In the genomic region with DNA sequence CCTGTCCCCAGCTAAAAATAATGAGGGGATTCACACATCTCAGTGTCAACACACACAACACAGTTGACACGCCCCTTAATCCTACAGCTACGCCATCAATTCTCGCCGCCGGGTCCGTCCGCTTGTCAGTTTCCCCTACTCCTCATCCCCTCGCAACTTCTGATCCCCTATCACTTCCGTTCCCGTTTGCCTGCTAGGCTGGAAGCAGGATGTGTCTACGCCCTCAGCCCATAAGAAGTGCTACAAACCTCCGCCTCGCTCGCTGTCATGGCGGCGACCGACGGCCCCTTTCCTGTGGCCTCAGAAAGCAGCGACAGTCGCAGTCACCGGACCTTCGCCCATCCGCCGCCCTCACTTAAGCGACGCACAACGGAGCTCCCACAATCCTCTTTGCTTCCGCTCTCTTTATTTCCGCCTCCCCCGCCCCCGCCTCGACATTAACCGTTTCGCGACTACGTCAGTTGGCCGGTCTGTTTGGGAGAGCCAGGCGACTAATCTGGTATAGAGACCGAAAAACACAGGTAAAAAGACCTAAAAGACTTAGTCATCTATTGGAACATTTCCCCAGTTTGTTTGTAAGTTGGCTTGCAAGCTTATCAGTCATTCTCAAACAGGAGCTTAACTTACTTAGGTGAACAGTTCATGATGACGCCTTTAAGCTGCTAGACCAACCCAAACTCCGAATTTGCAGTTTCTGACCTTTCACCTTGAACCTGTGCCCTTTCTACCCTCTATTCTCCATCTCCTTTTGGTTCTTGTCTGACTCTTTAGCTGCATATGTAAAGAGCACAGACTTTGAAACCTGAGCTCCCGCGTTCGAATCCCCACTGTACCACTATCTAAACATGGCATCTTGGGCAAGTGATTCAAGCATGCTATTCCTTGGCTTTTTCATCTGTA, we compare ENCODE assay signal across 1 cellular context.
A peak's percentile ranks its signal among the peaks of the same experiment; 100 is the strongest.
TF ChIP-seq lines count a peak whose summit lies in the region.

A gene with protein sequence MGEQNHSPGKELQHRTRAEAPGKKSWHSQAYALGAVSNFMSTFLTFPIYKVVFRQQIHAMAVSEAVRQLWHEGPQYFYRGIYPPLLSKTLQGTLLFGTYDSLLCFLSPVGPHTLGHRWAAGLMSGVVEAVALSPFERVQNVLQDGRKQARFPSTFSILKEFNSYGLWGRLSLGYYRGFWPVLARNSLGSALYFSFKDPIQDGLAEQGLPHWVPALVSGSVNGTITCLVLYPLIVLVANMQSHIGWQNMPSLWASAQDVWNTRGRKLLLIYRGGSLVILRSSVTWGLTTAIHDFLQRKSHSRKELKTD (minus strand): TSS at position 380 of the 900 bp plus-strand sequence. CDS start 51,752 bp downstream, outside the sequence.

TF ChIP-seq in HepG2, 621 proteins besides CTCF, POLR2A, EP300 and RAD21 (continued from another document and continues in another):
- 0 out of 2 replicates have a peak, but pooled peaks have one; percentile 21 for TF ChIP-seq ZNF646 (CRISPR knock-in tag; IDR thresholded peaks at IDR 0.05)
- TF ChIP-seq, protein P1, sequence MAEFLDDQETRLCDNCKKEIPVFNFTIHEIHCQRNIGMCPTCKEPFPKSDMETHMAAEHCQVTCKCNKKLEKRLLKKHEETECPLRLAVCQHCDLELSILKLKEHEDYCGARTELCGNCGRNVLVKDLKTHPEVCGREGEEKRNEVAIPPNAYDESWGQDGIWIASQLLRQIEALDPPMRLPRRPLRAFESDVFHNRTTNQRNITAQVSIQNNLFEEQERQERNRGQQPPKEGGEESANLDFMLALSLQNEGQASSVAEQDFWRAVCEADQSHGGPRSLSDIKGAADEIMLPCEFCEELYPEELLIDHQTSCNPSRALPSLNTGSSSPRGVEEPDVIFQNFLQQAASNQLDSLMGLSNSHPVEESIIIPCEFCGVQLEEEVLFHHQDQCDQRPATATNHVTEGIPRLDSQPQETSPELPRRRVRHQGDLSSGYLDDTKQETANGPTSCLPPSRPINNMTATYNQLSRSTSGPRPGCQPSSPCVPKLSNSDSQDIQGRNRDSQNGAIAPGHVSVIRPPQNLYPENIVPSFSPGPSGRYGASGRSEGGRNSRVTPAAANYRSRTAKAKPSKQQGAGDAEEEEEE (CRISPR knock-in tag; IDR thresholded peaks at IDR 0.05; ENCODE audit: borderline replicate concordance): no peak
- no peak for TF ChIP-seq ISX (CRISPR knock-in tag; conservative IDR thresholded peaks at IDR 0.05)
- TF ChIP-seq TAF1 (CRISPR knock-in tag; IDR thresholded peaks at IDR 0.05): peak; percentile 52
- TF ChIP-seq ZNF678 (CRISPR knock-in tag; IDR thresholded peaks at IDR 0.05): no peak
- no peak for TF ChIP-seq ZNF710 (CRISPR knock-in tag; IDR thresholded peaks at IDR 0.05; ENCODE audit: borderline replicate concordance)
- no peak for TF ChIP-seq TOE1 (CRISPR knock-in tag; IDR thresholded peaks at IDR 0.05)
- TF ChIP-seq DNMT1 (CRISPR knock-in tag; IDR thresholded peaks at IDR 0.05): no peak
- TF ChIP-seq ATF2 (CRISPR knock-in tag; IDR thresholded peaks at IDR 0.05): no peak; the same call in 1 of the 2 replicates
- no peak for TF ChIP-seq ZNF549 (CRISPR knock-in tag; IDR thresholded peaks at IDR 0.05)
- peak; percentile 73 for TF ChIP-seq POGZ (CRISPR knock-in tag; IDR thresholded peaks at IDR 0.05)
- peak; percentile 63; the same call in 1 of the 2 replicates for TF ChIP-seq PITX1 (CRISPR knock-in tag; IDR thresholded peaks at IDR 0.05)
- TF ChIP-seq HNF4A (CRISPR knock-in tag; IDR thresholded peaks at IDR 0.05): no peak; the same call in 1 of the 2 replicates
- TF ChIP-seq ZNF230 (CRISPR knock-in tag; IDR thresholded peaks at IDR 0.05): no peak
- TF ChIP-seq, protein P2, sequence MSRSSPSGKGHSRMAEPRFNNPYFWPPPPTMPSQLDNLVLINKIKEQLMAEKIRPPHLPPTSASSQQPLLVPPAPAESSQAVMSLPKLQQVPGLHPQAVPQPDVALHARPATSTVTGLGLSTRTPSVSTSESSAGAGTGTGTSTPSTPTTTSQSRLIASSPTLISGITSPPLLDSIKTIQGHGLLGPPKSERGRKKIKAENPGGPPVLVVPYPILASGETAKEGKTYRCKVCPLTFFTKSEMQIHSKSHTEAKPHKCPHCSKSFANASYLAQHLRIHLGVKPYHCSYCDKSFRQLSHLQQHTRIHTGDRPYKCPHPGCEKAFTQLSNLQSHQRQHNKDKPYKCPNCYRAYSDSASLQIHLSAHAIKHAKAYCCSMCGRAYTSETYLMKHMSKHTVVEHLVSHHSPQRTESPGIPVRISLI (CRISPR knock-in tag; IDR thresholded peaks at IDR 0.05; ENCODE audit: borderline replicate concordance): no peak
- TF ChIP-seq ZNF563 (CRISPR knock-in tag; IDR thresholded peaks at IDR 0.05): peak; percentile 70; the same call in 1 of the 2 replicates
- no peak for TF ChIP-seq U2AF1 (optimal IDR thresholded peaks at IDR 0.05; ENCODE audit: low read depth, low read length)
- TF ChIP-seq KLF13 (CRISPR knock-in tag; IDR thresholded peaks at IDR 0.05): no peak
- TF ChIP-seq ATF7 (IDR thresholded peaks at IDR 0.05): no peak
- TF ChIP-seq ATF7 (CRISPR knock-in tag; IDR thresholded peaks at IDR 0.05): no peak
- no peak for TF ChIP-seq SRSF4 (IDR thresholded peaks at IDR 0.05; ENCODE audit: low read depth, low read length, poor library complexity, severe bottlenecking)
- TF ChIP-seq ZMAT3 (CRISPR knock-in tag; conservative IDR thresholded peaks at IDR 0.05): no peak
- TF ChIP-seq ZNF136 (CRISPR knock-in tag; IDR thresholded peaks at IDR 0.05; ENCODE audit: low read depth): no peak
- no peak for TF ChIP-seq PLRG1 (conservative IDR thresholded peaks at IDR 0.05)
- no peak for TF ChIP-seq RORA (CRISPR knock-in tag; IDR thresholded peaks at IDR 0.05)
- no peak for TF ChIP-seq ZNF740 (CRISPR knock-in tag; IDR thresholded peaks at IDR 0.05)
- no peak for TF ChIP-seq NRL (CRISPR knock-in tag; IDR thresholded peaks at IDR 0.05; ENCODE audit: borderline replicate concordance)
- no peak for TF ChIP-seq ATRX (CRISPR knock-in tag; IDR thresholded peaks at IDR 0.05; ENCODE audit: borderline replicate concordance)
- TF ChIP-seq HMG20B (CRISPR knock-in tag; conservative IDR thresholded peaks at IDR 0.05): no peak
- TF ChIP-seq NR3C1 (CRISPR knock-in tag; IDR thresholded peaks at IDR 0.05): no peak
- TF ChIP-seq BRCA1 (CRISPR knock-in tag; IDR thresholded peaks at IDR 0.05): no peak
- peak; percentile 67 for TF ChIP-seq YEATS4 (CRISPR knock-in tag; IDR thresholded peaks at IDR 0.05; ENCODE audit: borderline replicate concordance)
- no peak for TF ChIP-seq ZBTB4 (CRISPR knock-in tag; IDR thresholded peaks at IDR 0.05; ENCODE audit: borderline replicate concordance)
- no peak for TF ChIP-seq DPF2 (CRISPR knock-in tag; IDR thresholded peaks at IDR 0.05; ENCODE audit: borderline replicate concordance, low read depth)
- TF ChIP-seq, protein P3, sequence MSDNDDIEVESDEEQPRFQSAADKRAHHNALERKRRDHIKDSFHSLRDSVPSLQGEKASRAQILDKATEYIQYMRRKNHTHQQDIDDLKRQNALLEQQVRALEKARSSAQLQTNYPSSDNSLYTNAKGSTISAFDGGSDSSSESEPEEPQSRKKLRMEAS (IDR thresholded peaks at IDR 0.05): peak; percentile 59; the same call in 1 of the 2 replicates
- TF ChIP-seq, protein P4, sequence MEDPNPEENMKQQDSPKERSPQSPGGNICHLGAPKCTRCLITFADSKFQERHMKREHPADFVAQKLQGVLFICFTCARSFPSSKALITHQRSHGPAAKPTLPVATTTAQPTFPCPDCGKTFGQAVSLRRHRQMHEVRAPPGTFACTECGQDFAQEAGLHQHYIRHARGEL (CRISPR knock-in tag; IDR thresholded peaks at IDR 0.05): no peak
- TF ChIP-seq YEATS2 (CRISPR knock-in tag; IDR thresholded peaks at IDR 0.05; ENCODE audit: borderline replicate concordance): peak; percentile 85
- TF ChIP-seq PAF1 (CRISPR knock-in tag; IDR thresholded peaks at IDR 0.05): no peak
- TF ChIP-seq KLF6 (CRISPR knock-in tag; IDR thresholded peaks at IDR 0.05): no peak
- no peak for TF ChIP-seq CC2D1A (CRISPR knock-in tag; IDR thresholded peaks at IDR 0.05)
- TF ChIP-seq ZNF180 (CRISPR knock-in tag; IDR thresholded peaks at IDR 0.05; ENCODE audit: borderline replicate concordance, low read depth): no peak
- TF ChIP-seq NFATC3 (CRISPR knock-in tag; IDR thresholded peaks at IDR 0.05): no peak
